Comparison of ENCODE assay signal across 8 cellular contexts in the genomic region with DNA sequence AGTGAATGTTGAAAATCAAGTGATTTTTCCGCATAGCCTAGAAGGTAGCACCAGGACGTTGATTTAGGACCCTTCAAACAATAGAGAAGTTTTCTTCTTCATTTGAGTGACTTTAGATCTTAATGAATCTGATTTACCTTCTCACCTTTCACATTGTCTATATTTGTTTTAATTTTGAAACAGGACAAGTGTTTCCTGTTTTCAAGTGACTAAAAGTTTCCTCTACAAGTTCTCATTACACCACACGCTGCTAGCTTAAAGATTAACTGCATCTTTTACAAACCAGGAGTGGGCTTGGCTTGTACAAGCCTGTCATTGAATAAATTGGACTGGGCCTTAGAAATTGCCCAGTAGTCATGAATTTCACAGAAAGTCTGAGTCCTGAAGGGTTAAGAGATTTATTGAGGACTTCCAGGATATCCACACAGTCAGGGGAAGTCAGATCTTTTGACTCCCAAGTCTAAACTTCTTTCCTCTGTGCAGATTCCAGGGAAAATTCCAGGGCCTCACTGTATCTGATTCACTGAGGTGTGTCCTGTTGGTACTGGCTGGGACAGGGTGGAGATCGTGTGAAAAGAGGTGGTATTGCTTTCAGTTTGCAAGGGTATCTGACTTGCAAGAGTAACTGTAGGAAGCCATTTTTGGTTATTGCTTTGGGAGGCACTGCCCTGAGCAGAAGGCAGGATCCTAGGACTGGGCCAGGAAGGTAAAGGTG.
DNase-seq lines count a peak whose midpoint lies in the region; ATAC-seq and TF ChIP-seq lines count a peak whose summit lies in the region.

No MANE protein-coding gene starts in this region.

- ATAC-seq in GM19452 (IDR thresholded peaks at IDR 0.05; ENCODE audit: unreplicated experiment) (peak; percentile 54), HG03280 (IDR thresholded peaks at IDR 0.05; ENCODE audit: unreplicated experiment) (peak; percentile 30)

- TF ChIP-seq CTCF in GM06990 (IDR thresholded peaks at IDR 0.05; ENCODE audit: insufficient read depth, low read length, poor library complexity, severe bottlenecking) (no peak), epithelial cell of esophagus (IDR thresholded peaks at IDR 0.05; ENCODE audit: insufficient read depth, low read depth, low read length, missing control alignments) (no peak)

- no peak for DNase-seq in GM06990 (ENCODE audit: extremely low read depth, insufficient read length)
- DNase-seq in epithelial cell of esophagus (ENCODE audit: low read depth), result peak; percentile 68
- DNase-seq in NCI-H774 (lab: John Stamatoyannopoulos, UW), result no peak
- no peak for DNase-seq in HEK293T (ENCODE audit: extremely low spot score)
- DNase-seq in NK-92 (lab: John Stamatoyannopoulos, UW; ENCODE audit: unreplicated experiment), result no peak
- DNase-seq in hypothalamus (lab: John Stamatoyannopoulos, UW), result no peak

- H3K4me3 ChIP-seq in GM06990 (replicated peaks; ENCODE audit: low read depth, low read length) (peak overlapping the region; percentile 38), epithelial cell of esophagus (ENCODE audit: low read length) (no peak overlapping the region)

- no peaks in the 10 kb centered on the region for H3K36me3 ChIP-seq in GM06990 (ENCODE audit: control insufficient read depth, insufficient read depth, low read length)

- POLR2A ChIA-PET in HEK293T (lab: Yijun Ruan, JAX), result no interaction called here

- H3K27me3 ChIP-seq in GM06990 (replicated peaks; ENCODE audit: control insufficient read depth, insufficient read depth, low read length), result no peaks in the 10 kb centered on the region

- CTCF ChIA-PET in HEK293T (lab: Yijun Ruan, JAX), result no interaction called here

TF ChIP-seq in HEK293T, 16 proteins besides CTCF, POLR2A, EP300 and RAD21:
- TF ChIP-seq ELF4 (IDR thresholded peaks at IDR 0.05) (no peak), ARNT (IDR thresholded peaks at IDR 0.05) (no peak), BHLHE40 (IDR thresholded peaks at IDR 0.05; ENCODE audit: borderline replicate concordance) (no peak)
